ENCODE assay signal across 35 cellular contexts in genomic region chr2:223283329-223283728, GRCh38.
"Had no signal": no experiment of that assay in that cellular context is flagged by ENCODE, and none has a peak within 500 bp of the region (broad histone marks: within the 10 kb centered on the region; RNA-seq: fewer than 3 reads in every experiment).

No MANE protein-coding gene starts in this region.

- H3K36me3 Mint-ChIP-seq: activated CD4-positive, alpha-beta memory T cell treated with anti-CD3 and anti-CD28 coated beads for 36 hours; activated CD8-positive, alpha-beta memory T cell treated with anti-CD3 and anti-CD28 coated beads, Interleukin-2, amount 10 ng/mL, durations not matched to agents 7 days and 5 days; activated naive CD4-positive, alpha-beta T cell treated with anti-CD3 and anti-CD28 coated beads, Interleukin-2, amount 50 U/mL, for 24 hours; activated naive CD8-positive, alpha-beta T cell treated with anti-CD3 and anti-CD28 coated beads for 36 hours had no signal

- H3K4me1 ChIP-seq: adrenal gland, body of pancreas, colonic mucosa, esophagus squamous epithelium, gastroesophageal sphincter had no signal

- ATAC-seq: activated CD4-positive, alpha-beta T cell treated with anti-CD3 and anti-CD28 coated beads for 36 hours; activated CD8-positive, alpha-beta memory T cell treated with anti-CD3 and anti-CD28 coated beads, Interleukin-2, amount 10 ng/mL, durations not matched to agents 7 days and 5 days; activated CD8-positive, alpha-beta T cell treated with anti-CD3 and anti-CD28 coated beads, Interleukin-2, amount 10 ng/mL, durations not matched to agents 7 days and 5 days; activated naive CD8-positive, alpha-beta T cell treated with anti-CD3 and anti-CD28 coated beads, Interleukin-2, amount 50 U/mL, for 24 hours; body of pancreas; gastroesophageal sphincter; T-helper 17 cell had no signal

- H3K9me3 Mint-ChIP-seq: activated naive CD8-positive, alpha-beta T cell treated with anti-CD3 and anti-CD28 coated beads, Interleukin-2, amount 50 U/mL, for 24 hours; activated T-helper 2 cell treated with anti-CD3 and anti-CD28 coated beads, Interferon-gamma antibody, Interleukin-2, Interleukin-4, amounts not matched to agents 10 μg/mL and 5 μg/mL and 100 μg/mL, durations not matched to agents 14 hours and 24 hours and 36 hours; T-helper 2 cell treated with Interferon-gamma antibody and Interleukin-4, amounts not matched to agents 5 μg/mL and 100 μg/mL, for 36 hours had no signal

- H3K36me3 ChIP-seq: adrenal gland, colonic mucosa, esophagus squamous epithelium, gastroesophageal sphincter, WERI-Rb-1 had no signal

- H3K4me1 Mint-ChIP-seq: activated B cell treated with CpG ODN at 0.5 μM for 24 hours; activated CD4-positive, alpha-beta T cell treated with anti-CD3 and anti-CD28 coated beads for 36 hours; activated CD4-positive, alpha-beta T cell treated with anti-CD3 and anti-CD28 coated beads, Interleukin-2, amount 10 ng/mL, durations not matched to agents 24 days and 14 days; activated CD8-positive, alpha-beta memory T cell treated with anti-CD3 and anti-CD28 coated beads, Interleukin-2, amount 10 ng/mL, durations not matched to agents 7 days and 5 days; activated naive CD4-positive, alpha-beta T cell treated with anti-CD3 and anti-CD28 coated beads, Interleukin-2, amount 50 U/mL, for 24 hours; activated naive CD8-positive, alpha-beta T cell treated with anti-CD3 and anti-CD28 coated beads for 36 hours; activated naive CD8-positive, alpha-beta T cell treated with anti-CD3 and anti-CD28 coated beads, Interleukin-2, amount 50 U/mL, for 24 hours; T-helper 17 cell had no signal

- FAIRE-seq: endometrium, endothelial cell of umbilical vein had no signal

- H3K9me3 ChIP-seq: adrenal gland, body of pancreas, colonic mucosa, esophagus squamous epithelium, gastroesophageal sphincter had no signal

- H3K27me3 Mint-ChIP-seq: activated B cell treated with CpG ODN at 0.5 μM for 24 hours; activated CD4-positive, alpha-beta memory T cell treated with anti-CD3 and anti-CD28 coated beads for 36 hours; activated CD4-positive, alpha-beta T cell treated with anti-CD3 and anti-CD28 coated beads for 36 hours; activated CD4-positive, alpha-beta T cell treated with anti-CD3 and anti-CD28 coated beads, Interleukin-2, amount 10 ng/mL, durations not matched to agents 24 days and 14 days; activated CD8-positive, alpha-beta memory T cell treated with anti-CD3 and anti-CD28 coated beads, Interleukin-2, amount 10 ng/mL, durations not matched to agents 7 days and 5 days; activated naive CD4-positive, alpha-beta T cell treated with anti-CD3 and anti-CD28 coated beads, Interleukin-2, amount 50 U/mL, for 24 hours; activated naive CD8-positive, alpha-beta T cell treated with anti-CD3 and anti-CD28 coated beads for 36 hours; activated naive CD8-positive, alpha-beta T cell treated with anti-CD3 and anti-CD28 coated beads, Interleukin-2, amount 50 U/mL, for 24 hours; T-helper 17 cell had no signal

- H3K27ac Mint-ChIP-seq: activated B cell treated with CpG ODN at 0.5 μM for 24 hours; activated CD4-positive, alpha-beta memory T cell treated with anti-CD3 and anti-CD28 coated beads for 36 hours; activated CD4-positive, alpha-beta T cell treated with anti-CD3 and anti-CD28 coated beads for 36 hours; activated CD4-positive, alpha-beta T cell treated with anti-CD3 and anti-CD28 coated beads, Interleukin-2, amount 10 ng/mL, durations not matched to agents 24 days and 14 days; activated CD8-positive, alpha-beta memory T cell treated with anti-CD3 and anti-CD28 coated beads, Interleukin-2, amount 10 ng/mL, durations not matched to agents 7 days and 5 days; activated CD8-positive, alpha-beta T cell treated with anti-CD3 and anti-CD28 coated beads, Interleukin-2, amount 10 ng/mL, durations not matched to agents 7 days and 5 days; activated naive CD4-positive, alpha-beta T cell treated with anti-CD3 and anti-CD28 coated beads for 36 hours; activated naive CD4-positive, alpha-beta T cell treated with anti-CD3 and anti-CD28 coated beads, Interleukin-2, amount 50 U/mL, for 24 hours; activated naive CD8-positive, alpha-beta T cell treated with anti-CD3 and anti-CD28 coated beads for 36 hours; activated naive CD8-positive, alpha-beta T cell treated with anti-CD3 and anti-CD28 coated beads, Interleukin-2, amount 50 U/mL, for 24 hours; activated T-helper 1 cell treated with anti-CD3 and anti-CD28 coated beads, Interleukin-12 subunit alpha, Interleukin-12 subunit beta, Interleukin-2, Interleukin-4 antibody, amounts not matched to agents 30 ng/mL and 10 ng/mL and 1 ng/mL, durations not matched to agents 14 hours and 24 hours and 36 hours; activated T-helper 2 cell treated with anti-CD3 and anti-CD28 coated beads, Interferon-gamma antibody, Interleukin-2, Interleukin-4, amounts not matched to agents 10 μg/mL and 5 μg/mL and 100 μg/mL, durations not matched to agents 14 hours and 24 hours and 36 hours; T-helper 17 cell; T-helper 2 cell treated with Interferon-gamma antibody and Interleukin-4, amounts not matched to agents 5 μg/mL and 100 μg/mL, for 36 hours had no signal

- H3K27me3 ChIP-seq: adrenal gland, body of pancreas, colonic mucosa, esophagus squamous epithelium, gastroesophageal sphincter had no signal

- H3K4me3 Mint-ChIP-seq: activated B cell treated with CpG ODN at 0.5 μM for 24 hours; activated CD4-positive, alpha-beta memory T cell treated with anti-CD3 and anti-CD28 coated beads for 36 hours; activated CD4-positive, alpha-beta T cell treated with anti-CD3 and anti-CD28 coated beads for 36 hours; activated CD4-positive, alpha-beta T cell treated with anti-CD3 and anti-CD28 coated beads, Interleukin-2, amount 10 ng/mL, durations not matched to agents 24 days and 14 days; activated CD8-positive, alpha-beta memory T cell treated with anti-CD3 and anti-CD28 coated beads, Interleukin-2, amount 10 ng/mL, durations not matched to agents 7 days and 5 days; activated CD8-positive, alpha-beta T cell treated with anti-CD3 and anti-CD28 coated beads, Interleukin-2, amount 10 ng/mL, durations not matched to agents 7 days and 5 days; activated naive CD4-positive, alpha-beta T cell treated with anti-CD3 and anti-CD28 coated beads for 36 hours; activated naive CD4-positive, alpha-beta T cell treated with anti-CD3 and anti-CD28 coated beads, Interleukin-2, amount 50 U/mL, for 24 hours; activated naive CD8-positive, alpha-beta T cell treated with anti-CD3 and anti-CD28 coated beads for 36 hours; activated naive CD8-positive, alpha-beta T cell treated with anti-CD3 and anti-CD28 coated beads, Interleukin-2, amount 50 U/mL, for 24 hours; activated T-helper 1 cell treated with anti-CD3 and anti-CD28 coated beads, Interleukin-12 subunit alpha, Interleukin-12 subunit beta, Interleukin-2, Interleukin-4 antibody, amounts not matched to agents 30 ng/mL and 10 ng/mL and 1 ng/mL, durations not matched to agents 14 hours and 24 hours and 36 hours; T-helper 17 cell; T-helper 2 cell treated with Interferon-gamma antibody and Interleukin-4, amounts not matched to agents 5 μg/mL and 100 μg/mL, for 36 hours had no signal

- H3K27ac ChIP-seq: adrenal gland, body of pancreas, colonic mucosa, epithelial cell of prostate, esophagus squamous epithelium, gastroesophageal sphincter, WERI-Rb-1 had no signal

- DNase-seq: activated B cell treated with CpG ODN at 0.5 μM for 24 hours; activated CD4-positive, alpha-beta memory T cell treated with anti-CD3 and anti-CD28 coated beads for 36 hours; activated CD4-positive, alpha-beta T cell treated with anti-CD3 and anti-CD28 coated beads for 36 hours; activated CD4-positive, alpha-beta T cell treated with anti-CD3 and anti-CD28 coated beads, Interleukin-2, amount 10 ng/mL, durations not matched to agents 24 days and 14 days; activated CD4-positive, CD25-positive, alpha-beta regulatory T cell treated with anti-CD3 and anti-CD28 coated beads, Interleukin-2, amount 50 U/mL, for 72 hours; activated CD8-positive, alpha-beta memory T cell treated with anti-CD3 and anti-CD28 coated beads, Interleukin-2, amount 10 ng/mL, durations not matched to agents 7 days and 5 days; activated CD8-positive, alpha-beta memory T cell treated with anti-CD3 and anti-CD28 coated beads, Interleukin-2, amount 50 U/mL, for 4 hours; activated CD8-positive, alpha-beta T cell treated with anti-CD3 and anti-CD28 coated beads, Interleukin-2, amount 10 ng/mL, durations not matched to agents 7 days and 5 days; activated effector memory CD4-positive, alpha-beta T cell treated with anti-CD3 and anti-CD28 coated beads, Interleukin-2, amount 50 U/mL, for 16 hours; activated naive CD4-positive, alpha-beta T cell treated with anti-CD3 and anti-CD28 coated beads for 36 hours; activated naive CD8-positive, alpha-beta T cell treated with anti-CD3 and anti-CD28 coated beads for 36 hours; activated naive CD8-positive, alpha-beta T cell treated with anti-CD3 and anti-CD28 coated beads, Interleukin-2, amount 50 U/mL, for 24 hours; activated T-cell treated with anti-CD3 and anti-CD28 coated beads, Interleukin-2, amount 50 U/mL, for 1 hour; activated T-cell treated with anti-CD3 and anti-CD28 coated beads, Interleukin-2, amount 50 U/mL, for 48 hours; adrenal gland; amygdala; aorta; body of pancreas; caudate nucleus; colonic mucosa; effector CD8-positive, alpha-beta T cell; esophagus squamous epithelium; foreskin melanocyte; T-helper 1 cell; T-helper 17 cell; T1000; WERI-Rb-1 had no signal

- H3K4me3 ChIP-seq: adrenal gland, body of pancreas, colonic mucosa, esophagus squamous epithelium, gastroesophageal sphincter had no signal
